Comparison of ENCODE assay signal across 10 cellular contexts in genomic region chr14:75831971-75832370, GRCh38.
A peak's percentile ranks its signal among the peaks of the same experiment; 100 is the strongest.
DNase-seq lines count a peak whose midpoint lies in the region; ATAC-seq, FAIRE-seq and TF ChIP-seq lines count a peak whose summit lies in the region.
"Had no signal": no experiment of that assay in that cellular context is flagged by ENCODE, and none has a peak within 500 bp of the region (broad histone marks: within the 10 kb centered on the region; RNA-seq: fewer than 3 reads in every experiment).

No MANE protein-coding gene starts in this region.

- peak overlapping the region in 2 of 8 donors; percentile 8 to 32 for H3K27ac Mint-ChIP-seq in CD8-positive, alpha-beta memory T cell
- peak overlapping the region; percentile 41 for H3K27ac Mint-ChIP-seq in nephron progenitor cell

- intact Hi-C loops in body of pancreas (cut with DNase I): no loop called here

- no peak overlapping the region for H3K4me3 ChIP-seq in CD8-positive, alpha-beta memory T cell (ENCODE audit: low read length)
- no peak overlapping the region for H3K4me3 ChIP-seq in body of pancreas
- H3K4me3 ChIP-seq: adrenal gland had no signal

- no peaks in the 10 kb centered on the region for H3K9me3 ChIP-seq in CD8-positive, alpha-beta memory T cell (ENCODE audit: low read length)
- no peaks in the 10 kb centered on the region for H3K9me3 ChIP-seq in body of pancreas
- H3K9me3 ChIP-seq: adrenal gland had no signal

- H3K4me1 ChIP-seq in CD8-positive, alpha-beta memory T cell (ENCODE audit: insufficient read depth, low read length): peaks cover 10% of the 10 kb centered on the region
- peaks cover 31% of the 10 kb centered on the region for H3K4me1 ChIP-seq in body of pancreas
- H3K4me1 ChIP-seq: adrenal gland had no signal

- peak overlapping the region; percentile 6 for H3K27ac ChIP-seq in CD8-positive, alpha-beta memory T cell (ENCODE audit: low read depth, low read length)
- peak overlapping the region; percentile 89 to 97 (median 92) for H3K27ac ChIP-seq in body of pancreas

- peak; percentile 92 for ATAC-seq in body of pancreas

- CTCF ChIA-PET in CD8-positive, alpha-beta memory T cell (lab: Charles Lee): no interaction called here

- peaks cover 10 to 15% (median 13%) of the 10 kb centered on the region in 3 donors for H3K36me3 Mint-ChIP-seq in CD8-positive, alpha-beta memory T cell
- peaks cover 11% of the 10 kb centered on the region for H3K36me3 Mint-ChIP-seq in nephron progenitor cell (ENCODE audit: low read depth)

- no peak overlapping the region for H3K4me3 Mint-ChIP-seq in CD8-positive, alpha-beta memory T cell
- H3K4me3 Mint-ChIP-seq in nephron progenitor cell: no peak overlapping the region

- FAIRE-seq in frontal cortex (lab: Jason Lieb, UNC): no peak
- FAIRE-seq: islet of Langerhans had no signal

- H3K4me1 Mint-ChIP-seq in CD8-positive, alpha-beta memory T cell: peaks cover 7 to 15% (median 9%) of the 10 kb centered on the region in 3 donors
- H3K4me1 Mint-ChIP-seq in nephron progenitor cell: peaks cover 23% of the 10 kb centered on the region

- peak in 2 of 3 donors; percentile 2 to 31 for TF ChIP-seq POLR2A in body of pancreas (IDR thresholded peaks at IDR 0.05)

- TF ChIP-seq CTCF in body of pancreas (IDR thresholded peaks at IDR 0.05) (no peak), nephron progenitor cell (IDR thresholded peaks at IDR 0.05) (no peak)

- no peaks in the 10 kb centered on the region for H3K36me3 ChIP-seq in CD8-positive, alpha-beta memory T cell (ENCODE audit: insufficient read depth, low read length)
- no peaks in the 10 kb centered on the region for H3K36me3 ChIP-seq in body of pancreas (replicated peaks in 1 of 2; ENCODE audit: insufficient read depth in 1 of 2, low read depth in 2 of 2)
- H3K36me3 ChIP-seq: adrenal gland had no signal

- H3K27me3 ChIP-seq in CD8-positive, alpha-beta memory T cell (ENCODE audit: insufficient read depth, low read length, poor library complexity, severe bottlenecking): no peaks in the 10 kb centered on the region
- no peaks in the 10 kb centered on the region for H3K27me3 ChIP-seq in body of pancreas
- H3K27me3 ChIP-seq: adrenal gland had no signal

- H3K9me3 Mint-ChIP-seq in CD8-positive, alpha-beta memory T cell: no peaks in the 10 kb centered on the region
- no peaks in the 10 kb centered on the region for H3K9me3 Mint-ChIP-seq in nephron progenitor cell

- H3K27me3 Mint-ChIP-seq in CD8-positive, alpha-beta memory T cell: peaks cover 0 to 4% of the 10 kb centered on the region in 2 donors
- no peaks in the 10 kb centered on the region for H3K27me3 Mint-ChIP-seq in nephron progenitor cell (ENCODE audit: low read depth, poor library complexity)

- POLR2A ChIA-PET in CD8-positive, alpha-beta memory T cell (lab: Charles Lee): no interaction called here

- WGBS in body of pancreas, 2 donors: 22 to 30% methylated on average over 2 of the region's 2 CpGs

- DNase-seq in CD8-positive, alpha-beta memory T cell: no peak
- DNase-seq in M059J (ENCODE audit: low read depth) (peak; percentile 69), body of pancreas (peak; percentile 80 to 90 (median 86)), nephron progenitor cell (no peak), NCI-H345 treated with DMSO at 0.1 percent for 48 hours (lab: John Stamatoyannopoulos, UW; ENCODE audit: unreplicated experiment) (no peak), superior temporal gyrus (ENCODE audit: extremely low spot score) (no peak), frontal cortex (ENCODE audit: low spot score in 2 of 2) (no peak), DMS 273 (lab: John Stamatoyannopoulos, UW; ENCODE audit: unreplicated experiment) (no peak)

Comparison
In these comparisons a context has a peak if more than half of its experiments do, and no peak if none do; other contexts are left out.
1. DNase-seq: peak in M059J (single experiment) and body of pancreas (4 of 4); none in CD8-positive, alpha-beta memory T cell (0 of 5), nephron progenitor cell (single experiment), NCI-H345 treated with DMSO at 0.1 percent for 48 hours (single experiment), superior temporal gyrus (single experiment), frontal cortex (0 of 2) and DMS 273 (single experiment).